Comparison of ENCODE assay signal across 8 cellular contexts in genomic region chr7:149495785-149496641, GRCh38. TPM values are rescaled to one million over a fixed set of nuclear protein-coding genes. Genes with fewer than 3 reads are reported as not detected.
DNase-seq lines count a peak whose midpoint lies in the region; ATAC-seq, FAIRE-seq and TF ChIP-seq lines count a peak whose summit lies in the region.

No MANE protein-coding gene starts in this region.

- H3K9me3 ChIP-seq in DND-41 (ENCODE audit: insufficient read depth, low read length, severe bottlenecking) (no peaks in the 10 kb centered on the region), astrocyte (ENCODE audit: insufficient read depth, low read depth, low read length) (no peaks in the 10 kb centered on the region), iPS-18c (ENCODE audit: control insufficient read depth, insufficient read depth, low read length) (no peaks in the 10 kb centered on the region), skeletal muscle satellite cell (replicated peaks; ENCODE audit: low read length) (no peaks in the 10 kb centered on the region)

- H2AFZ ChIP-seq in DND-41 (ENCODE audit: low read depth, low read length) (no peak overlapping the region), astrocyte (ENCODE audit: low read depth, low read length) (peak overlapping the region; percentile 34)

- no peaks in the 10 kb centered on the region for H3K9me3 Mint-ChIP-seq in astrocyte (ENCODE audit: unreplicated experiment)

- H3K9ac ChIP-seq in DND-41 (ENCODE audit: low read depth, low read length) (peak overlapping the region; percentile 72), astrocyte (ENCODE audit: low read length) (peak overlapping the region; percentile 83), skeletal muscle satellite cell (ENCODE audit: low read depth, low read length) (peak overlapping the region; percentile 97)

- H3K27ac ChIP-seq in DND-41 (ENCODE audit: low read length) (peak overlapping the region; percentile 54), astrocyte (ENCODE audit: low read depth, low read length) (no peak overlapping the region)

- no peak for TF ChIP-seq CTCF in DND-41 (IDR thresholded peaks at IDR 0.05; ENCODE audit: borderline replicate concordance, extremely low read depth, low read length, poor library complexity, severe bottlenecking)
- TF ChIP-seq CTCF in astrocyte (IDR thresholded peaks at IDR 0.05; ENCODE audit: insufficient read depth, low read depth, low read length) = no peak

- H3K36me3 ChIP-seq in DND-41 (ENCODE audit: insufficient read depth, low read length) (peaks cover 51% of the 10 kb centered on the region), astrocyte (ENCODE audit: insufficient read depth, low read length) (peaks cover 18% of the 10 kb centered on the region), skeletal muscle satellite cell (ENCODE audit: insufficient read depth, low read length) (peaks cover 29% of the 10 kb centered on the region)

- H3K4me1 Mint-ChIP-seq in astrocyte (ENCODE audit: low read depth, unreplicated experiment) = peaks cover 12% of the 10 kb centered on the region

- H3K4me2 ChIP-seq in DND-41 (ENCODE audit: insufficient read depth, low read length) (peak overlapping the region; percentile 80), astrocyte (ENCODE audit: low read length) (peak overlapping the region; percentile 94), skeletal muscle satellite cell (ENCODE audit: low read length) (peak overlapping the region; percentile 99)

- FAIRE-seq in astrocyte (lab: Jason Lieb, UNC) = peak; percentile 43

- H3K27ac Mint-ChIP-seq in astrocyte (ENCODE audit: unreplicated experiment) = peak overlapping the region; percentile 58

- H4K20me1 ChIP-seq in DND-41 (ENCODE audit: insufficient read depth, low read length) (peaks cover 15% of the 10 kb centered on the region; the same call in 1 of the 2 replicates), astrocyte (ENCODE audit: insufficient read depth, low read length) (peaks cover 19% of the 10 kb centered on the region)

- H3K36me3 Mint-ChIP-seq in astrocyte (ENCODE audit: low read depth, unreplicated experiment) = peaks cover 11% of the 10 kb centered on the region

- peaks cover 29% of the 10 kb centered on the region for H3K4me1 ChIP-seq in DND-41 (ENCODE audit: insufficient read depth, low read length)
- peaks cover 9% of the 10 kb centered on the region for H3K4me1 ChIP-seq in astrocyte (ENCODE audit: insufficient read depth, low read length)
- H3K4me1 ChIP-seq in skeletal muscle satellite cell (ENCODE audit: control insufficient read depth, insufficient read depth, low read length) = peaks cover 19% of the 10 kb centered on the region

- no peak for ATAC-seq in DND-41 (ENCODE audit: insufficient read depth, low read depth)
- ATAC-seq in GM19455 (IDR thresholded peaks at IDR 0.05; ENCODE audit: unreplicated experiment) = no peak

- H3K27me3 ChIP-seq in DND-41 (ENCODE audit: insufficient read depth, low read length, poor library complexity) (no peaks in the 10 kb centered on the region), astrocyte (ENCODE audit: insufficient read depth, low read length) (peaks cover 3% of the 10 kb centered on the region), skeletal muscle satellite cell (ENCODE audit: control insufficient read depth, insufficient read depth, low read length) (peaks cover 19% of the 10 kb centered on the region)

- peak overlapping the region; percentile 98 for H3K4me3 Mint-ChIP-seq in astrocyte (ENCODE audit: unreplicated experiment)

- no peak for DNase-seq in DND-41
- DNase-seq in NCI-H1105 (lab: John Stamatoyannopoulos, UW) = peak; percentile 77
- peak; percentile 76 for DNase-seq in astrocyte (ENCODE audit: low read depth)
- DNase-seq in NCI-H1694 (lab: John Stamatoyannopoulos, UW) = no peak
- no peak for DNase-seq in NCI-H1930 (lab: John Stamatoyannopoulos, UW)

- H3K27me3 Mint-ChIP-seq in astrocyte (ENCODE audit: low read depth, unreplicated experiment) = peaks cover 26% of the 10 kb centered on the region

- peak overlapping the region; percentile 90 to 97; a peak in 3 of 4 replicates for H3K4me3 ChIP-seq in DND-41 (ENCODE audit: low read depth in 1 of 2, low read length in 2 of 2)
- peak overlapping the region; percentile 81 for H3K4me3 ChIP-seq in astrocyte (ENCODE audit: insufficient read depth, low read depth, low read length)
- H3K4me3 ChIP-seq in iPS-18c (ENCODE audit: insufficient read depth, low read depth, low read length) = peak overlapping the region; percentile 67; the same call in 1 of the 2 replicates
- peak overlapping the region; percentile 99 for H3K4me3 ChIP-seq in skeletal muscle satellite cell (ENCODE audit: low read length)

- H3K79me2 ChIP-seq in DND-41 (ENCODE audit: insufficient read depth, low read length) (peaks cover 31% of the 10 kb centered on the region), astrocyte (ENCODE audit: insufficient read depth, low read length) (peaks cover 27% of the 10 kb centered on the region)

RNA-seq across cellular contexts. Expression of gene ZNF746, which starts 1.6 kb away (rescaled TPM):
- total RNA-seq in astrocyte = 23.3 and 24.7 TPM in 2 replicates
- 17.5 and 20.3 TPM in 2 replicates for total RNA-seq in skeletal muscle satellite cell (2012; rRNA removed)

RNA-seq across cellular contexts. Expression of gene ZNF777, which starts 35.2 kb away (rescaled TPM):
- 17.2 TPM in 2 replicates for total RNA-seq in astrocyte
- 7.9 and 8.4 TPM in 2 replicates for total RNA-seq in skeletal muscle satellite cell (2012; rRNA removed)

Comparison
In these comparisons a context has a peak if more than half of its experiments do, and no peak if none do; other contexts are left out.
1. DNase-seq: peak in NCI-H1105 (single experiment) and astrocyte (single experiment); none in DND-41 (single experiment), NCI-H1694 (single experiment) and NCI-H1930 (0 of 2).
2. Peak in every context shown above with its lines, with median percentiles within 50 percentile points of each other: H3K4me2 ChIP-seq, H3K4me3 ChIP-seq and H3K9ac ChIP-seq.